9 cellular contexts compared by ENCODE assay signal in the genomic region with DNA sequence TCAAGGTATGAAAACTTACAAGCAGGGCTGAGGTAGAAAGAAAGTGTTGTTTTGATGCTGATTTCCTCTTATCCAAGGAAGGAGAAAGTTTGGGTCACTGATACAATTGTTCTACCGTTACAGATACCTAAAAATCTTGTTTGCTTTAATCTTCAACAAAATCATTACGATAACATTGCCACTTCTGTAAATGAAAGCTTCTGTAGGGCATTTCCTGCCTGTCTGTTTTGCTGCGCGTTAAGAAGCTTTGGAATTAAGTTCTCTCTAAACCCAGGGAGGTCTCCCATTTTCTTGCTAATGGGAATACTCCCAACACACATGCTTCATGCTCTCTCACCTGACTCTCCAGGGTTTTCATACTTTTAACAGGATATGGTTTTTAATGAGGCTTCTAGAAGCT.
DNase-seq lines count a peak whose midpoint lies in the region; ATAC-seq and TF ChIP-seq lines count a peak whose summit lies in the region.
"Had no signal": no experiment of that assay in that cellular context is flagged by ENCODE, and none has a peak within 500 bp of the region (broad histone marks: within the 10 kb centered on the region; RNA-seq: fewer than 3 reads in every experiment).

No MANE protein-coding gene starts in this region.

- CTCF ChIA-PET in CD8-positive, alpha-beta T cell (lab: Charles Lee), result no interaction called here

- intact Hi-C loops in CD8-positive, alpha-beta T cell (cut with DNase I, micrococcal nuclease), result no loop called here

- no peaks in the 10 kb centered on the region for H3K9me3 ChIP-seq in CD8-positive, alpha-beta T cell (ENCODE audit: low read length)
- H3K9me3 ChIP-seq in osteoblast (ENCODE audit: low read depth, low read length), result no peaks in the 10 kb centered on the region
- H3K9me3 ChIP-seq: gastrocnemius medialis had no signal

- no peaks in the 10 kb centered on the region for H3K9me3 Mint-ChIP-seq in CD8-positive, alpha-beta T cell

- H3K4me1 Mint-ChIP-seq in CD8-positive, alpha-beta T cell (ENCODE audit: low read depth), result peaks cover 21% of the 10 kb centered on the region

- no peak overlapping the region for H3K4me2 ChIP-seq in osteoblast (ENCODE audit: insufficient read depth, low read length)

- no peak overlapping the region for H3K27ac ChIP-seq in CD8-positive, alpha-beta T cell (ENCODE audit: low read depth, low read length)
- peak overlapping the region; percentile 52 for H3K27ac ChIP-seq in osteoblast (ENCODE audit: low read depth, low read length)
- H3K27ac ChIP-seq: gastrocnemius medialis had no signal

- no peak for TF ChIP-seq CTCF in CD8-positive, alpha-beta T cell (IDR thresholded peaks at IDR 0.05)
- no peak for TF ChIP-seq CTCF in choroid plexus epithelial cell (conservative IDR thresholded peaks at IDR 0.05; ENCODE audit: low read depth, low read length)
- no peak for TF ChIP-seq CTCF in osteoblast (IDR thresholded peaks at IDR 0.05; ENCODE audit: extremely low read depth, low read depth, low read length)

- POLR2A ChIA-PET in CD8-positive, alpha-beta T cell (lab: Charles Lee), result no interaction called here

- H3K27me3 ChIP-seq in CD8-positive, alpha-beta T cell (ENCODE audit: insufficient read depth, low read length), result no peaks in the 10 kb centered on the region
- H3K27me3 ChIP-seq in osteoblast (ENCODE audit: insufficient read depth, low read length), result no peaks in the 10 kb centered on the region
- H3K27me3 ChIP-seq: gastrocnemius medialis had no signal

- no peak overlapping the region for H3K27ac Mint-ChIP-seq in CD8-positive, alpha-beta T cell

- H3K36me3 Mint-ChIP-seq in CD8-positive, alpha-beta T cell, result peaks cover 6% of the 10 kb centered on the region

- H4K20me1 ChIP-seq in osteoblast (ENCODE audit: insufficient read depth, low read length), result no peaks in the 10 kb centered on the region

- no peaks in the 10 kb centered on the region for H3K79me2 ChIP-seq in osteoblast (ENCODE audit: insufficient read depth, low read length)

- no peak for ATAC-seq in CD8-positive, alpha-beta T cell
- ATAC-seq in HG02938 (IDR thresholded peaks at IDR 0.05; ENCODE audit: unreplicated experiment), result no peak
- ATAC-seq: gastrocnemius medialis had no signal

- H2AFZ ChIP-seq in osteoblast (ENCODE audit: low read length), result no peak overlapping the region

- H3K4me3 ChIP-seq in CD8-positive, alpha-beta T cell (ENCODE audit: low read depth, low read length), result no peak overlapping the region
- H3K4me3 ChIP-seq in choroid plexus epithelial cell (ENCODE audit: low read depth, low read length) (no peak overlapping the region), osteoblast (ENCODE audit: insufficient read depth, low read length) (no peak overlapping the region)
- H3K4me3 ChIP-seq: gastrocnemius medialis had no signal

- H3K4me1 ChIP-seq in CD8-positive, alpha-beta T cell (ENCODE audit: insufficient read depth, low read length), result no peaks in the 10 kb centered on the region
- H3K4me1 ChIP-seq in osteoblast (ENCODE audit: insufficient read depth, low read length), result peaks cover 26% of the 10 kb centered on the region
- H3K4me1 ChIP-seq: gastrocnemius medialis had no signal

- no peaks in the 10 kb centered on the region for H3K27me3 Mint-ChIP-seq in CD8-positive, alpha-beta T cell (ENCODE audit: low read depth)

- H3K36me3 ChIP-seq in CD8-positive, alpha-beta T cell (ENCODE audit: insufficient read depth, low read length), result no peaks in the 10 kb centered on the region
- no peaks in the 10 kb centered on the region for H3K36me3 ChIP-seq in osteoblast (ENCODE audit: insufficient read depth, low read length)
- H3K36me3 ChIP-seq: gastrocnemius medialis had no signal

- no peak for DNase-seq in CD8-positive, alpha-beta T cell
- peak; percentile 1 for DNase-seq in HCEC 1CT
- peak; percentile 30 for DNase-seq in choroid plexus epithelial cell (ENCODE audit: low read depth)
- no peak for DNase-seq in osteoblast (ENCODE audit: insufficient read length, low spot score, missing footprints)
- DNase-seq in HUDEP-2 (lab: John Stamatoyannopoulos, UW; ENCODE audit: unreplicated experiment in 76 of 76), result no peak
- DNase-seq in NCI-H1092 treated with DMSO at 0.1 percent for 48 hours (lab: John Stamatoyannopoulos, UW), result no peak
- DNase-seq: gastrocnemius medialis, NCI-H1105 treated with DMSO at 0.1 percent for 48 hours had no signal

- H3K4me3 Mint-ChIP-seq in CD8-positive, alpha-beta T cell, result peak overlapping the region; percentile 43

Comparison
In these comparisons a context has a peak if more than half of its experiments do, and no peak if none do; other contexts are left out.
1. DNase-seq: peak in HCEC 1CT (single experiment) and choroid plexus epithelial cell (single experiment); none in CD8-positive, alpha-beta T cell (0 of 7), osteoblast (single experiment), HUDEP-2 (0 of 76) and NCI-H1092 treated with DMSO at 0.1 percent for 48 hours (single experiment).